In the genomic region with DNA sequence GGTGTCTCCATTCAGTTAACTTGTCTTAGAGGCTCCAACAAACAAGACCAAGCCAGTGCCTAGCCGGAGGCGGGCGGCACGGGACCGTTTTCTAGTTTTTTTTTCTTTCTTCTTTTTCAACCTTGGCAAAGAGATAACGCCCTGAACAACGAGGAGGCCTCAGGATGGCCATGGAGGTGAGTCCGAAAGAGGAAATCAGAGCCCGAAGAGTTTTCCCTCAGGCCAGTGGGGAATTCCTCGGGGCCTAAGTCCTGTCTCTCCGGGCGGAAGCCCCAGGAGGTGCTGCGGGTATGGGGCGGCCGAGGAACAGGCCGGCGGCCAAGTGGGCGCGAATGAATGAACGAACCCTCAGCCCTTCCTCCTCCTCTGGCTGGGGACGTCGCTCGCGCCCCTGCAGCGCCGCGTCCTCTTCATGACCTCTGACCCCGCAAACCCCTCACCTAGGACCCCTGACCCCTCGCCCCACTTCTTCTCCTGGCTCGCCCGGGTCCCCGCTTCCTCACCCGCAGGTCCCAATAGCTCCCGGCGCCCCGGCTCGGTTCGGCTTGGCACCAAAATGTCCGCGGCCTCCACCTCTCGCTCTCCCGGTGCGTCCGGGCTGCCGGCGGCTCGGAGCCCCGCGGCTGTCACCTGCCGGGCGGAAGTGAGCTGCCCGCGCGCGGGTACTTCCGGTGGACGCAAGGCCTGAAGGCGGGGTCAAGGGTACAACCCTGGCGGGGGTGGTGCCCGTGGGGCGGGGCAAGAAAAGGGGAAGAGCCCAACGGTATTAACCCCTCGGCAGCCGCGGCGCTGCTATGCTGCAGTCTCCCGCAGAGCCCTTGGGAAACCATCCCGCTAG, we compare ENCODE assay signal across 8 cellular contexts. TPM values are rescaled to one million over a fixed set of nuclear protein-coding genes. Genes with fewer than 3 reads are reported as not detected.
A peak's percentile ranks its signal among the peaks of the same experiment; 100 is the strongest.
DNase-seq lines count a peak whose midpoint lies in the region; ATAC-seq, FAIRE-seq and TF ChIP-seq lines count a peak whose summit lies in the region.

A gene (minus strand): TSS at position 650 of the 838 bp plus-strand sequence. CDS start 21,327 bp downstream, outside the sequence.

- DNase-seq in AG04449 (ENCODE audit: low read depth, low spot score), result no peak
- DNase-seq in NCI-H226, result peak; percentile 68
- peak; percentile 97 for DNase-seq in WTC11 (ENCODE audit: low spot score)
- peak; percentile 76 for DNase-seq in bronchial epithelial cell (ENCODE audit: low read depth)
- DNase-seq in iPS-NIHi11 (ENCODE audit: low spot score), result peak; percentile 99
- DNase-seq in smooth muscle cell (lab: John Stamatoyannopoulos, UW; ENCODE audit: unreplicated experiment), result peak; percentile 54

- POLR2A ChIA-PET in AG04449 (lab: Yijun Ruan, JAX) (interaction anchor here (0.5 kb wide), 1 partner anchor 22 kb away, joined by 3 read pairs; no protein-coding TSS in a partner anchor), WTC11 (lab: Charles Lee) (no interaction called here)

- CTCF ChIA-PET in AG04449 (lab: Yijun Ruan, JAX), result interaction anchor here (1.2 to 1.5 kb wide), 5 partner anchors 9 to 237 kb away, joined by 3 to 4 read pairs (median 3); a partner anchor contains a TSS
- CTCF ChIA-PET in WTC11 (lab: Charles Lee), result interaction anchor here (0.8 to 1.5 kb wide), 6 partner anchors 75 to 165 kb away, joined by 3 to 8 read pairs (median 5); a partner anchor contains a TSS

- ATAC-seq in GM18909 (IDR thresholded peaks at IDR 0.05; ENCODE audit: poor library complexity, unreplicated experiment) (peak; percentile 87), HG03175 (IDR thresholded peaks at IDR 0.05; ENCODE audit: unreplicated experiment) (peak; percentile 78), WTC11 (peak; percentile 98)

- no peaks in the 10 kb centered on the region for H3K36me3 Mint-ChIP-seq in WTC11

- peak within 1 kb of the TSS; percentile 95 for H3K4me2 ChIP-seq in smooth muscle cell

- H3K4me3 Mint-ChIP-seq in WTC11, result peak within 1 kb of the TSS; percentile 83

- TF ChIP-seq CTCF in AG04449 (IDR thresholded peaks at IDR 0.05; ENCODE audit: insufficient read depth, low read length, missing control alignments) (no peak), WTC11 (IDR thresholded peaks at IDR 0.05) (no peak), bronchial epithelial cell (IDR thresholded peaks at IDR 0.05; ENCODE audit: insufficient read depth, low read length, severe bottlenecking) (no peak), smooth muscle cell (IDR thresholded peaks at IDR 0.05; ENCODE audit: borderline replicate concordance, insufficient read depth, poor library complexity, severe bottlenecking) (no peak)

- H3K79me2 ChIP-seq in smooth muscle cell (ENCODE audit: low read depth), result peaks cover 37% of the 10 kb centered on the region

- H2AFZ ChIP-seq in smooth muscle cell (ENCODE audit: low read depth), result peak within 1 kb of the TSS; percentile 92

- H3K27me3 ChIP-seq in bronchial epithelial cell (ENCODE audit: control insufficient read depth, insufficient read depth, low read length) (no peaks in the 10 kb centered on the region), smooth muscle cell (ENCODE audit: low read depth) (no peaks in the 10 kb centered on the region)

- H3K4me1 ChIP-seq in smooth muscle cell (ENCODE audit: low read depth), result peaks cover 7% of the 10 kb centered on the region

- H3F3A ChIP-seq in smooth muscle cell (ENCODE audit: low read depth), result no peaks in the 10 kb centered on the region

- no peaks in the 10 kb centered on the region for H3K9me3 Mint-ChIP-seq in WTC11

- H3K36me3 ChIP-seq in bronchial epithelial cell (ENCODE audit: control insufficient read depth, insufficient read depth, low read length) (peaks cover 3% of the 10 kb centered on the region), smooth muscle cell (ENCODE audit: low read depth) (no peaks in the 10 kb centered on the region)

- peaks cover 8% of the 10 kb centered on the region for H3K4me1 Mint-ChIP-seq in WTC11

- H3K27ac ChIP-seq in smooth muscle cell (ENCODE audit: low read depth), result peak within 1 kb of the TSS; percentile 39

- no peak for FAIRE-seq in bronchial epithelial cell (lab: Jason Lieb, UNC)

- H3K27ac Mint-ChIP-seq in WTC11, result peak within 1 kb of the TSS; percentile 57

- no peaks in the 10 kb centered on the region for H3K27me3 Mint-ChIP-seq in WTC11 (ENCODE audit: low read depth)

- peak within 1 kb of the TSS; percentile 83 for H3K4me3 ChIP-seq in AG04449 (ENCODE audit: low read depth, low read length)
- peak within 1 kb of the TSS; percentile 54 for H3K4me3 ChIP-seq in bronchial epithelial cell (ENCODE audit: low read depth, low read length)
- peak within 1 kb of the TSS; percentile 90 for H3K4me3 ChIP-seq in smooth muscle cell

- WGBS in smooth muscle cell (ENCODE audit: low lambda C conversion rate), result 2% methylated on average over 37 of the region's 68 CpGs

- peak within 1 kb of the TSS; percentile 84 for H3K9ac ChIP-seq in smooth muscle cell (ENCODE audit: low read depth)

- no peaks in the 10 kb centered on the region for H3K9me3 ChIP-seq in smooth muscle cell (replicated peaks; ENCODE audit: low read depth)

- peaks cover 6% of the 10 kb centered on the region for H4K20me1 ChIP-seq in smooth muscle cell (ENCODE audit: low read depth)

TF ChIP-seq in WTC11, 78 proteins besides CTCF, POLR2A, EP300 and RAD21 (continues in another document):
- TF ChIP-seq CBFB (CRISPR knock-in tag; IDR thresholded peaks at IDR 0.05; ENCODE audit: low read depth), result no peak
- TF ChIP-seq CREM (CRISPR knock-in tag; IDR thresholded peaks at IDR 0.05), result 0 out of 2 replicates have a peak, but pooled peaks have one; percentile 49
- TF ChIP-seq, protein P1, sequence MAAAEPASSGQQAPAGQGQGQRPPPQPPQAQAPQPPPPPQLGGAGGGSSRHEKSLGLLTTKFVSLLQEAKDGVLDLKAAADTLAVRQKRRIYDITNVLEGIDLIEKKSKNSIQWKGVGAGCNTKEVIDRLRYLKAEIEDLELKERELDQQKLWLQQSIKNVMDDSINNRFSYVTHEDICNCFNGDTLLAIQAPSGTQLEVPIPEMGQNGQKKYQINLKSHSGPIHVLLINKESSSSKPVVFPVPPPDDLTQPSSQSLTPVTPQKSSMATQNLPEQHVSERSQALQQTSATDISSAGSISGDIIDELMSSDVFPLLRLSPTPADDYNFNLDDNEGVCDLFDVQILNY (CRISPR knock-in tag; IDR thresholded peaks at IDR 0.05), result 0 out of 2 replicates have a peak, but pooled peaks have one; percentile 39
- TF ChIP-seq, protein P2, sequence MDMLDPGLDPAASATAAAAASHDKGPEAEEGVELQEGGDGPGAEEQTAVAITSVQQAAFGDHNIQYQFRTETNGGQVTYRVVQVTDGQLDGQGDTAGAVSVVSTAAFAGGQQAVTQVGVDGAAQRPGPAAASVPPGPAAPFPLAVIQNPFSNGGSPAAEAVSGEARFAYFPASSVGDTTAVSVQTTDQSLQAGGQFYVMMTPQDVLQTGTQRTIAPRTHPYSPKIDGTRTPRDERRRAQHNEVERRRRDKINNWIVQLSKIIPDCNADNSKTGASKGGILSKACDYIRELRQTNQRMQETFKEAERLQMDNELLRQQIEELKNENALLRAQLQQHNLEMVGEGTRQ (CRISPR knock-in tag; IDR thresholded peaks at IDR 0.05), result peak; percentile 38; the same call in 1 of the 2 replicates
- peak; percentile 81 for TF ChIP-seq NR2C2 (CRISPR knock-in tag; IDR thresholded peaks at IDR 0.05)
- TF ChIP-seq, protein P3, sequence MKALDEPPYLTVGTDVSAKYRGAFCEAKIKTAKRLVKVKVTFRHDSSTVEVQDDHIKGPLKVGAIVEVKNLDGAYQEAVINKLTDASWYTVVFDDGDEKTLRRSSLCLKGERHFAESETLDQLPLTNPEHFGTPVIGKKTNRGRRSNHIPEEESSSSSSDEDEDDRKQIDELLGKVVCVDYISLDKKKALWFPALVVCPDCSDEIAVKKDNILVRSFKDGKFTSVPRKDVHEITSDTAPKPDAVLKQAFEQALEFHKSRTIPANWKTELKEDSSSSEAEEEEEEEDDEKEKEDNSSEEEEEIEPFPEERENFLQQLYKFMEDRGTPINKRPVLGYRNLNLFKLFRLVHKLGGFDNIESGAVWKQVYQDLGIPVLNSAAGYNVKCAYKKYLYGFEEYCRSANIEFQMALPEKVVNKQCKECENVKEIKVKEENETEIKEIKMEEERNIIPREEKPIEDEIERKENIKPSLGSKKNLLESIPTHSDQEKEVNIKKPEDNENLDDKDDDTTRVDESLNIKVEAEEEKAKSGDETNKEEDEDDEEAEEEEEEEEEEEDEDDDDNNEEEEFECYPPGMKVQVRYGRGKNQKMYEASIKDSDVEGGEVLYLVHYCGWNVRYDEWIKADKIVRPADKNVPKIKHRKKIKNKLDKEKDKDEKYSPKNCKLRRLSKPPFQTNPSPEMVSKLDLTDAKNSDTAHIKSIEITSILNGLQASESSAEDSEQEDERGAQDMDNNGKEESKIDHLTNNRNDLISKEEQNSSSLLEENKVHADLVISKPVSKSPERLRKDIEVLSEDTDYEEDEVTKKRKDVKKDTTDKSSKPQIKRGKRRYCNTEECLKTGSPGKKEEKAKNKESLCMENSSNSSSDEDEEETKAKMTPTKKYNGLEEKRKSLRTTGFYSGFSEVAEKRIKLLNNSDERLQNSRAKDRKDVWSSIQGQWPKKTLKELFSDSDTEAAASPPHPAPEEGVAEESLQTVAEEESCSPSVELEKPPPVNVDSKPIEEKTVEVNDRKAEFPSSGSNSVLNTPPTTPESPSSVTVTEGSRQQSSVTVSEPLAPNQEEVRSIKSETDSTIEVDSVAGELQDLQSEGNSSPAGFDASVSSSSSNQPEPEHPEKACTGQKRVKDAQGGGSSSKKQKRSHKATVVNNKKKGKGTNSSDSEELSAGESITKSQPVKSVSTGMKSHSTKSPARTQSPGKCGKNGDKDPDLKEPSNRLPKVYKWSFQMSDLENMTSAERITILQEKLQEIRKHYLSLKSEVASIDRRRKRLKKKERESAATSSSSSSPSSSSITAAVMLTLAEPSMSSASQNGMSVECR (CRISPR knock-in tag; IDR thresholded peaks at IDR 0.05; ENCODE audit: borderline replicate concordance), result peak; percentile 82; the same call in 1 of the 2 replicates
- TF ChIP-seq RORB (CRISPR knock-in tag; IDR thresholded peaks at IDR 0.05), result no peak

RNA-seq across cellular contexts. Expression of the gene that starts here (rescaled TPM):
- total RNA-seq in WTC11 (2021) (68.9 to 77.9 TPM (median 71.6 TPM) in 3 replicates), bronchial epithelial cell (44.8 and 55.6 TPM in 2 replicates), smooth muscle cell (25.9 and 30.3 TPM in 2 replicates)
- 37.1 and 38.5 TPM in 2 replicates for polyA plus RNA-seq in smooth muscle cell
